8 cellular contexts compared by ENCODE assay signal in the genomic region with DNA sequence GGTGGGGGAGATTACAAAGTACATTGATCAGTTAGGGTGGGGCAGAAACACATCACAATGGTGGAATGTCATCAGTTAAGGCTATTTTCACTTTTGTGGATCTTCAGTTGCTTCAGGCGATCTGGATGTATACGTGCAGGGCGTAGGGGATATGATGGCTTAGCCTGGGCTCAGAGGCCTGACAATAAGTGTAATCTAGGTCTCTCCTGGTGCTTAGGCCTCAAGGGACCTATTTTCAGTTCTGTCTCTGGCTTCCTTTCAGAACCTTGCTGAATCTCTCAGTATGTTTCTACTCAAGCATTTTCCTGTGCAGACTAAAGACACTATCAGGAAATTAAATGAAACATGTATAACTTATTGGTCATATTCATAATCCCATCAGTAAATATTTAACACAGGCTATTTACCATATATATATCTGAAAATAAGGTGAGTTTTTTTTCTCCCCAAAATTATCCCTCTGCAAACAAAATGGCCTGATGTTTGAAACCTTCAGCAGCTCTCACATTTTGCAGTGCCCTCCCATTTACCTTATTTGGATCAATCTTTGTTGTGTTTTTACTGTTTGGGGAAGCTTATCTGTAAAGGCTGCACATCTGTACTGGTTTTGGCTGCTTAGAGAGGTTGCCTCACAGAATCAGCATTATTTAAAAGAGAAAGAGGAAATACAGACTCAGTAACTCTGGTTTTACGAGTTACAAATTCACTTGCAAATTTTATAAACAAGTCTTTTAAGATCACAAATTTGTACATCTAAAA. TPM values are rescaled to one million over a fixed set of nuclear protein-coding genes. Genes with fewer than 3 reads are reported as not detected.
A peak's percentile ranks its signal among the peaks of the same experiment; 100 is the strongest.
DNase-seq lines count a peak whose midpoint lies in the region; ATAC-seq and TF ChIP-seq lines count a peak whose summit lies in the region.

No MANE protein-coding gene starts in this region.

- DNase-seq in Kasumi-1 (lab: John Stamatoyannopoulos, UW) (peak; percentile 43 to 58), MCF 10A (ENCODE audit: unreplicated experiment) (no peak), ecto neural progenitor cell (ENCODE audit: low spot score) (no peak), MG63 (no peak)
- no peak for DNase-seq in activated naive CD4-positive, alpha-beta T cell (lab: John Stamatoyannopoulos, UW)

- intact Hi-C loops in MCF 10A (cut with micrococcal nuclease), result loop anchor here (5.0 kb wide), 1 partner anchor 57 kb away; no protein-coding TSS in a partner anchor

- POLR2A ChIA-PET in MCF 10A (lab: Yijun Ruan, JAX), result interaction anchor here (1.4 kb wide), 1 partner anchor 10 kb away, joined by 5 read pairs; no protein-coding TSS in a partner anchor

- H3K4me1 ChIP-seq in mononuclear cell (ENCODE audit: insufficient read depth, low read length), result peaks cover 24% of the 10 kb centered on the region

- no peak for TF ChIP-seq CTCF in MCF 10A (IDR thresholded peaks at IDR 0.05; ENCODE audit: unreplicated experiment)

- H3K4me1 Mint-ChIP-seq in MCF 10A (ENCODE audit: insufficient read depth, unreplicated experiment), result no peaks in the 10 kb centered on the region

- no peak overlapping the region for H3K27ac Mint-ChIP-seq in MCF 10A (ENCODE audit: low read depth, unreplicated experiment)

- H3K4me3 Mint-ChIP-seq in MCF 10A (ENCODE audit: unreplicated experiment), result no peak overlapping the region

- no TSS peak for BruUV-seq in MCF 10A (replicated peaks; lab: Mats Ljungman, UMichigan)

- H3K4me3 ChIP-seq in mononuclear cell (ENCODE audit: low read length), result peak overlapping the region; percentile 10
- H3K4me3 ChIP-seq in MG63, result no peak overlapping the region

- H3K36me3 Mint-ChIP-seq in MCF 10A (ENCODE audit: insufficient read depth, unreplicated experiment), result no peaks in the 10 kb centered on the region

- CTCF ChIA-PET in MCF 10A (lab: Yijun Ruan, JAX), result interaction anchor here (0.6 to 3.9 kb wide), 4 partner anchors 10 to 70 kb away, joined by 3 to 34 read pairs (median 6); no protein-coding TSS in a partner anchor

- H3K27me3 ChIP-seq in mononuclear cell (ENCODE audit: insufficient read depth, low read length), result no peaks in the 10 kb centered on the region
- H3K27me3 ChIP-seq in MG63, result no peaks in the 10 kb centered on the region

- H3K27me3 Mint-ChIP-seq in MCF 10A (ENCODE audit: insufficient read depth, unreplicated experiment), result no peaks in the 10 kb centered on the region

- peak; percentile 57 for ATAC-seq in GM18907 (IDR thresholded peaks at IDR 0.05; ENCODE audit: unreplicated experiment)
- ATAC-seq in HG02642 (IDR thresholded peaks at IDR 0.05; ENCODE audit: poor library complexity, unreplicated experiment), result peak; percentile 40

- no peaks in the 10 kb centered on the region for H3K36me3 ChIP-seq in MG63

- no peaks in the 10 kb centered on the region for H3K9me3 Mint-ChIP-seq in MCF 10A (ENCODE audit: unreplicated experiment)

- H3K9me3 ChIP-seq in mononuclear cell (ENCODE audit: low read depth, low read length), result no peaks in the 10 kb centered on the region
- H3K9me3 ChIP-seq in MG63, result no peaks in the 10 kb centered on the region

RNA-seq across cellular contexts. Expression of a gene that starts 2.3 kb away (rescaled TPM):
- total RNA-seq in mononuclear cell, result 12.4 TPM
- 7.7 and 9.7 TPM in 2 replicates for total RNA-seq in MCF 10A (2022)
- total RNA-seq in MG63 (2014; rRNA removed; shearing (Covaris generic); ENCODE audit: low replicate concordance), result 6.7 and 10.9 TPM in 2 replicates

Comparison
In these comparisons a context has a peak if more than half of its experiments do, and no peak if none do; other contexts are left out.
1. DNase-seq: peak in Kasumi-1 (2 of 2); none in activated naive CD4-positive, alpha-beta T cell (0 of 4), MCF 10A (single experiment), ecto neural progenitor cell (single experiment) and MG63 (single experiment).